32 cellular contexts compared by ENCODE assay signal in genomic region chr17:22464041-22464440, GRCh38.
"Had no signal": no experiment of that assay in that cellular context is flagged by ENCODE, and none has a peak within 500 bp of the region (broad histone marks: within the 10 kb centered on the region; RNA-seq: fewer than 3 reads in every experiment).

No MANE protein-coding gene starts in this region.

- H3K27ac Mint-ChIP-seq: naive thymus-derived CD8-positive, alpha-beta T cell; natural killer cell treated with Interleukin-12 subunit alpha and Interleukin-12 subunit beta and Interleukin-15 and Interleukin-18, amount 100 ng/mL, for 72 hours; nephron progenitor cell; progenitor cell of endocrine pancreas; stimulated activated memory B cell treated with anti-CD40 and anti-IgM and Interleukin-4, amounts not matched to agents 10 μg/mL and 1 μg/mL and 100 μg/mL, for 72 hours; stimulated activated naive CD8-positive, alpha-beta T cell treated with anti-CD3 and anti-CD28 coated beads, Interleukin-15, amount 100 ng/mL, for 72 hours; type B pancreatic cell had no signal

- H2AFZ ChIP-seq: parathyroid adenoma had no signal

- H3K79me2 ChIP-seq: parathyroid adenoma had no signal

- H3K27ac ChIP-seq: neutrophil, ovary, parathyroid adenoma, psoas muscle, right lobe of liver, sigmoid colon, suprapubic skin, testis, tibial artery, transverse colon, upper lobe of right lung, uterus had no signal

- H3K36me3 ChIP-seq: neutrophil, ovary, right lobe of liver, sigmoid colon, suprapubic skin, tibial artery, transverse colon, upper lobe of right lung, uterus had no signal

- H3K9me3 ChIP-seq: neutrophil, ovary, psoas muscle, right lobe of liver, testis, transverse colon, upper lobe of right lung, uterus had no signal

- ATAC-seq: naive thymus-derived CD8-positive, alpha-beta T cell; natural killer cell treated with Interleukin-12 subunit alpha and Interleukin-12 subunit beta and Interleukin-15 and Interleukin-18, amount 100 ng/mL, for 72 hours; psoas muscle; right cardiac atrium; right lobe of liver; stimulated activated memory B cell treated with anti-CD40 and anti-IgM and Interleukin-4, amounts not matched to agents 10 μg/mL and 1 μg/mL and 100 μg/mL, for 72 hours; stimulated activated naive CD8-positive, alpha-beta T cell treated with anti-CD3 and anti-CD28 coated beads, Interleukin-15, amount 100 ng/mL, for 72 hours; stimulated activated naive CD8-positive, alpha-beta T cell treated with anti-CD3 and anti-CD28 coated beads, Interleukin-15, Interleukin-2, amounts not matched to agents 100 U/mL and 50 U/mL, for 24 hours; upper lobe of right lung had no signal

- H3K27me3 Mint-ChIP-seq: naive thymus-derived CD8-positive, alpha-beta T cell; natural killer cell treated with Interleukin-12 subunit alpha and Interleukin-12 subunit beta and Interleukin-15 and Interleukin-18, amount 100 ng/mL, for 72 hours; progenitor cell of endocrine pancreas; stimulated activated memory B cell treated with anti-CD40 and anti-IgM and Interleukin-4, amounts not matched to agents 10 μg/mL and 1 μg/mL and 100 μg/mL, for 72 hours; stimulated activated naive CD8-positive, alpha-beta T cell treated with anti-CD3 and anti-CD28 coated beads, Interleukin-15, amount 100 ng/mL, for 72 hours; type B pancreatic cell had no signal

- H3K4me1 ChIP-seq: parathyroid adenoma, psoas muscle, right lobe of liver, sigmoid colon, suprapubic skin, testis, tibial artery, transverse colon, upper lobe of right lung, uterus had no signal

- H3K9ac ChIP-seq: parathyroid adenoma had no signal

- H3K4me3 ChIP-seq: ovary, psoas muscle, right lobe of liver, sigmoid colon, suprapubic skin, testis, tibial artery, transverse colon, upper lobe of right lung, uterus had no signal

- H3K4me1 Mint-ChIP-seq: naive thymus-derived CD8-positive, alpha-beta T cell; nephron progenitor cell; neural crest cell; stimulated activated memory B cell treated with anti-CD40 and anti-IgM and Interleukin-4, amounts not matched to agents 10 μg/mL and 1 μg/mL and 100 μg/mL, for 72 hours; stimulated activated naive CD8-positive, alpha-beta T cell treated with anti-CD3 and anti-CD28 coated beads, Interleukin-15, amount 100 ng/mL, for 72 hours had no signal

- H3K27me3 ChIP-seq: neutrophil, ovary, right lobe of liver, sigmoid colon, suprapubic skin, testis, tibial artery, transverse colon, upper lobe of right lung, uterus had no signal

- H3K36me3 Mint-ChIP-seq: stimulated activated memory B cell treated with anti-CD40 and anti-IgM and Interleukin-4, amounts not matched to agents 10 μg/mL and 1 μg/mL and 100 μg/mL, for 72 hours; type B pancreatic cell had no signal

- DNase-seq: naive thymus-derived CD8-positive, alpha-beta T cell; nephron progenitor cell; nucleus accumbens; ovary; posterior cingulate gyrus; psoas muscle; right cardiac atrium; right lobe of liver; sigmoid colon; small intestine; stimulated activated CD4-positive, alpha-beta T cell treated with anti-CD3 and anti-CD28 coated beads, Interleukin-15, amount 100 ng/mL, for 24 hours; stimulated activated CD4-positive, alpha-beta T cell treated with anti-CD3 and anti-CD28 coated beads, Interleukin-2, amount 100 ng/mL, for 24 hours; stimulated activated CD4-positive, alpha-beta T cell treated with anti-CD3 and anti-CD28 coated beads, Interleukin-4, amount 100 ng/mL, for 1 hour; stimulated activated CD4-positive, alpha-beta T cell treated with anti-CD3 and anti-CD28 coated beads, Interleukin-4, amount 100 ng/mL, for 4 hours; stimulated activated CD8-positive, alpha-beta memory T cell treated with anti-CD3 and anti-CD28 coated beads, Interleukin-4, amount 100 ng/mL, for 48 hours; stimulated activated naive CD4-positive, alpha-beta T cell; stimulated activated naive CD8-positive, alpha-beta T cell treated with anti-CD3 and anti-CD28 coated beads, Interleukin-15, amount 100 ng/mL, for 72 hours; stimulated activated naive CD8-positive, alpha-beta T cell treated with anti-CD3 and anti-CD28 coated beads, Interleukin-15, Interleukin-2, amounts not matched to agents 100 U/mL and 50 U/mL, for 24 hours; substantia nigra; testis; tibial artery; transverse colon; upper lobe of right lung; uterus had no signal

- H3K4me3 Mint-ChIP-seq: naive thymus-derived CD8-positive, alpha-beta T cell; natural killer cell treated with Interleukin-12 subunit alpha and Interleukin-12 subunit beta and Interleukin-15 and Interleukin-18, amount 100 ng/mL, for 72 hours; nephron progenitor cell; neural crest cell; stimulated activated memory B cell treated with anti-CD40 and anti-IgM and Interleukin-4, amounts not matched to agents 10 μg/mL and 1 μg/mL and 100 μg/mL, for 72 hours; stimulated activated naive CD8-positive, alpha-beta T cell treated with anti-CD3 and anti-CD28 coated beads, Interleukin-15, amount 100 ng/mL, for 72 hours; type B pancreatic cell had no signal
